ENCODE assay signal across 22 cellular contexts in the genomic region with DNA sequence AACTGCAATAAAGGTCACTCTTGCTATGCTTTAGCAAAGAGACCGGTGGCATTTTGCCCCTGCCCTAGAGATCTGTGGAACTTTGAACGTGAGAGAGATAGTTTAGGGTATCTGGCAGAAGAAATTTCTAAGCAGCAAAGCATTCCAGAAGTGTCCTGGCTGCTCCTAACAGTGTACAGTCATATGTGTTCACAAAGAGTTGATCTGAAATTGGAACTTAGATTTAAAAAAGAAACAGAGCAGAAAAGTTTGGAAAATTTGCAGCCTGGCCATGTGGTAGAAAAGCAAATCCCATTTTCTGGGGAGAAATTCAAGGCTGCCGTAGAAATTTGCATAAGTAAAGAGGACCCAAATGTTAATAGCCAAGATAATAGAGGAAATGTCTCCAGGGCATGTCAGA.
DNase-seq lines count a peak whose midpoint lies in the region; ATAC-seq and TF ChIP-seq lines count a peak whose summit lies in the region.
"Had no signal": no experiment of that assay in that cellular context is flagged by ENCODE, and none has a peak within 500 bp of the region (broad histone marks: within the 10 kb centered on the region; RNA-seq: fewer than 3 reads in every experiment).

No MANE protein-coding gene starts in this region.

- no peaks in the 10 kb centered on the region for H3K9me3 ChIP-seq in HEK293 (ENCODE audit: control insufficient read depth, insufficient read depth, low read depth, low read length)
- H3K9me3 ChIP-seq: A549, Caco-2 had no signal

- H3K4me1 ChIP-seq in HEK293 (ENCODE audit: control insufficient read depth, insufficient read depth, low read length) = peaks cover 5% of the 10 kb centered on the region

- no peak overlapping the region for H3K4me3 Mint-ChIP-seq in activated T-cell treated with anti-CD3 and anti-CD28 coated beads, Interleukin-2, amount 50 U/mL, for 72 hours
- no peak overlapping the region for H3K4me3 Mint-ChIP-seq in activated T-cell treated with anti-CD3 and anti-CD28 coated beads, Interleukin-2, amount 50 U/mL, for 4 hours
- no peak overlapping the region for H3K4me3 Mint-ChIP-seq in neural crest cell
- H3K4me3 Mint-ChIP-seq: B cell; CD4-positive, alpha-beta T cell; CD8-positive, alpha-beta T cell had no signal

- POLR2A ChIA-PET in HEK293 (lab: Yijun Ruan, JAX) = no interaction called here

- H3K36me3 ChIP-seq in HEK293 (ENCODE audit: control insufficient read depth in 2 of 2, insufficient read depth in 1 of 2, low read length in 2 of 2) = no peaks in the 10 kb centered on the region
- H3K36me3 ChIP-seq: BLaER1 treated with 17β-estradiol and CSF1 and Interleukin-3, amounts not matched to agents 10 nM and 100 nM had no signal

- TF ChIP-seq CTCF in HEK293 (tag by site-specific recombination; IDR thresholded peaks at IDR 0.05) (no peak), neural crest cell (conservative IDR thresholded peaks at IDR 0.05) (no peak)

- no peaks in the 10 kb centered on the region for H3K27me3 Mint-ChIP-seq in activated T-cell treated with anti-CD3 and anti-CD28 coated beads, Interleukin-2, amount 50 U/mL, for 72 hours (ENCODE audit: low read depth)
- no peaks in the 10 kb centered on the region for H3K27me3 Mint-ChIP-seq in activated T-cell treated with anti-CD3 and anti-CD28 coated beads, Interleukin-2, amount 50 U/mL, for 4 hours (ENCODE audit: low read depth)
- no peaks in the 10 kb centered on the region for H3K27me3 Mint-ChIP-seq in neural crest cell (ENCODE audit: low read depth)
- H3K27me3 Mint-ChIP-seq: CD4-positive, alpha-beta T cell had no signal

- no peaks in the 10 kb centered on the region for H3K4me1 Mint-ChIP-seq in activated T-cell treated with anti-CD3 and anti-CD28 coated beads, Interleukin-2, amount 50 U/mL, for 72 hours (ENCODE audit: low read depth)
- peaks cover 7% of the 10 kb centered on the region for H3K4me1 Mint-ChIP-seq in activated T-cell treated with anti-CD3 and anti-CD28 coated beads, Interleukin-2, amount 50 U/mL, for 4 hours (ENCODE audit: low read depth)
- H3K4me1 Mint-ChIP-seq in neural crest cell = peaks cover 37% of the 10 kb centered on the region

- H3K36me3 Mint-ChIP-seq in activated T-cell treated with anti-CD3 and anti-CD28 coated beads, Interleukin-2, amount 50 U/mL, for 72 hours (ENCODE audit: insufficient read depth in 2 of 2) = peaks cover 4 to 7% of the 10 kb centered on the region in 2 donors
- peaks cover 8% of the 10 kb centered on the region for H3K36me3 Mint-ChIP-seq in activated T-cell treated with anti-CD3 and anti-CD28 coated beads, Interleukin-2, amount 50 U/mL, for 4 hours (ENCODE audit: insufficient read depth)
- peaks cover 8% of the 10 kb centered on the region for H3K36me3 Mint-ChIP-seq in neural crest cell (ENCODE audit: low read depth)
- H3K36me3 Mint-ChIP-seq: CD8-positive, alpha-beta T cell had no signal

- DNase-seq in activated T-cell treated with anti-CD3 and anti-CD28 coated beads, Interleukin-2, amount 50 U/mL, for 72 hours = no peak
- no peak for DNase-seq in activated T-cell treated with anti-CD3 and anti-CD28 coated beads, Interleukin-2, amount 50 U/mL, for 4 hours
- DNase-seq in neural crest cell (ENCODE audit: low read depth, low spot score) (no peak), DMS114 treated with DMSO at 0.1 percent for 48 hours (lab: John Stamatoyannopoulos, UW; ENCODE audit: unreplicated experiment) (no peak)
- DNase-seq: AML-193; Caco-2; Calu3; CD4-positive, alpha-beta T cell; CD8-positive, alpha-beta T cell; DMS153; DMS53; DMS79; DND-41; EL; GDM1 had no signal

- H3K27ac ChIP-seq in HEK293 (ENCODE audit: extremely low read depth, low read depth, low read length) = no peak overlapping the region
- H3K27ac ChIP-seq: 22Rv1; A549; BLaER1 treated with 17β-estradiol and CSF1 and Interleukin-3, amounts not matched to agents 10 nM and 100 nM; C4-2B had no signal

- H3K9me3 Mint-ChIP-seq in activated T-cell treated with anti-CD3 and anti-CD28 coated beads, Interleukin-2, amount 50 U/mL, for 72 hours = peaks cover 8 to 10% of the 10 kb centered on the region in 2 donors
- H3K9me3 Mint-ChIP-seq in activated T-cell treated with anti-CD3 and anti-CD28 coated beads, Interleukin-2, amount 50 U/mL, for 4 hours = peaks cover 12% of the 10 kb centered on the region
- peaks cover 8% of the 10 kb centered on the region for H3K9me3 Mint-ChIP-seq in neural crest cell

- H3K27ac Mint-ChIP-seq in activated T-cell treated with anti-CD3 and anti-CD28 coated beads, Interleukin-2, amount 50 U/mL, for 72 hours = peak overlapping the region; percentile 11
- peak overlapping the region; percentile 36 for H3K27ac Mint-ChIP-seq in neural crest cell (ENCODE audit: unreplicated experiment)
- H3K27ac Mint-ChIP-seq: B cell; CD4-positive, alpha-beta T cell; CD8-positive, alpha-beta T cell had no signal

- no peak overlapping the region for H3K4me3 ChIP-seq in HEK293 (ENCODE audit: low read depth, low read length)
- H3K4me3 ChIP-seq: A549; BLaER1 treated with 17β-estradiol and CSF1 and Interleukin-3, amounts not matched to agents 10 nM and 100 nM; GM12878 had no signal

- CTCF ChIA-PET in HEK293 (lab: Yijun Ruan, JAX) = no interaction called here

- ATAC-seq in activated T-cell treated with anti-CD3 and anti-CD28 coated beads, Interleukin-2, amount 50 U/mL, for 72 hours (replicated peaks in 1 of 2) = no peak
- ATAC-seq in activated T-cell treated with anti-CD3 and anti-CD28 coated beads, Interleukin-2, amount 50 U/mL, for 4 hours = no peak
- ATAC-seq: A549; CD8-positive, alpha-beta T cell; GM12878 had no signal

TF ChIP-seq in HEK293, 187 proteins besides CTCF, POLR2A, EP300 and RAD21:
- no peak for TF ChIP-seq REPIN1 (tag by site-specific recombination; IDR thresholded peaks at IDR 0.05; ENCODE audit: low read depth)
- peak; percentile 60 for TF ChIP-seq SETDB1 (IDR thresholded peaks at IDR 0.05; ENCODE audit: insufficient read length, low read length)
